Comparison of ENCODE assay signal across 23 cellular contexts in the genomic region with DNA sequence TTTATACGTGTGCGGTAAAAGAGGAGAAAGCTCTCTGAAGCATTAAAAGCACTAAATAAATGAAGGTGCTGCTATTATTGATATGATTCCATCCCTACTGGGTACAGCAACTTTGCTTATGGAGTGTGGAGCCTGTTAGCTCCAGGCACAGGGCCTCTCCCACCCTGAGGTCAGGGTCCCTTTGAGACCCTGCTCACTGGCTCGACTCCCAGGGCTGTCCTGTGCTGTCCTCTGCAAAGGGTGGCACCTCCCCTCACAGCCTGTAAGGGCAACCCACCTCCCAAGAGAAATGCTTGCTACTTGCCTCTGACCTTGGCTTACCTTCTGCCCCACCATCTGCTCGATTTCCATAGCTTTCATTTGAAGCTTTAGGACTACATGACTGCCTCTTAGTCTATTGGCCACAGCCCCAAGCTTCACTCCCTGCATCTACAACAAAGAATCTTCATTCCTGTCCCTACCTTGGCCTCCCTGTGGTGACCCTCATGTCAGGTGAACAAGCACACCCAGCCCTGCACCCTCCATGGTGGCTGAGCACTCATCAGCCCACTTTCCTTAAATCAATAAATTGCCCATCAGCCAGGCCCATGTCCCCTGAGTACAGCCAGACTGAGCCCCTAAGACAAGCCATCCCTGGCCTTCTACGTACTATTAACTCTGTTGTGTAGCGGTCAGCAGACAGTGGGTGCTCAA.
DNase-seq lines count a peak whose midpoint lies in the region; ATAC-seq, FAIRE-seq and TF ChIP-seq lines count a peak whose summit lies in the region.
"Had no signal": no experiment of that assay in that cellular context is flagged by ENCODE, and none has a peak within 500 bp of the region (broad histone marks: within the 10 kb centered on the region; RNA-seq: fewer than 3 reads in every experiment).

No MANE protein-coding gene starts in this region.

- H3K4me2 ChIP-seq in K562 (ENCODE audit: insufficient read depth, low read length): no peak overlapping the region
- H3K4me2 ChIP-seq: KMS-11 had no signal

- no peaks in the 10 kb centered on the region for H4K20me1 ChIP-seq in K562 (replicated peaks; ENCODE audit: control insufficient read depth, insufficient read depth, low read length)

- H3K4me3 ChIP-seq in K562 (no peak overlapping the region), lower leg skin (ENCODE audit: low read depth, poor library complexity, severe bottlenecking) (no peak overlapping the region)
- H3K4me3 ChIP-seq: HAP-1 had no signal

- intact Hi-C loops in K562 (cut with micrococcal nuclease) (loop anchor here (2.0 kb wide), 1 partner anchor 71 kb away; no protein-coding TSS in a partner anchor), CD14-positive monocyte (cut with micrococcal nuclease) (no loop called here), lower leg skin (cut with DNase I; ENCODE audit: low total_unique reads) (no loop called here)

- H3K36me3 Mint-ChIP-seq in activated naive CD4-positive, alpha-beta T cell treated with anti-CD3 and anti-CD28 coated beads, Interleukin-2, amount 50 U/mL, for 24 hours: peaks cover 3% of the 10 kb centered on the region
- H3K36me3 Mint-ChIP-seq in activated naive CD4-positive, alpha-beta T cell treated with anti-CD3 and anti-CD28 coated beads, Interleukin-2, amount 10 ng/mL, durations not matched to agents 7 days and 5 days: no peaks in the 10 kb centered on the region
- no peaks in the 10 kb centered on the region for H3K36me3 Mint-ChIP-seq in stimulated activated naive B cell treated with anti-CD40 and anti-IgM and Interleukin-4, amounts not matched to agents 10 μg/mL and 1 μg/mL and 100 μg/mL, for 72 hours
- H3K36me3 Mint-ChIP-seq in effector memory CD8-positive, alpha-beta T cell (ENCODE audit: insufficient read depth): no peaks in the 10 kb centered on the region
- no peaks in the 10 kb centered on the region for H3K36me3 Mint-ChIP-seq in CD14-positive monocyte
- H3K36me3 Mint-ChIP-seq: T-cell had no signal

- WGBS in K562 (ENCODE audit: insufficient coverage, low coverage, missing lambda C conversion rate): 45% methylated on average over 6 of the region's 6 CpGs
- 81 to 86% methylated on average over 6 of the region's 6 CpGs for WGBS in lower leg skin, 2 donors

- CTCF ChIA-PET in activated naive CD4-positive, alpha-beta T cell treated with anti-CD3 and anti-CD28 coated beads, Interleukin-2, amount 10 ng/mL, durations not matched to agents 7 days and 5 days (lab: Charles Lee): interaction anchor here (1.3 to 1.4 kb wide), 2 partner anchors 144 kb away, joined by 4 to 5 read pairs; no protein-coding TSS in a partner anchor
- CTCF ChIA-PET in K562 (lab: Yijun Ruan, JAX; ENCODE audit: low intra/inter-chr PET ratio): no interaction called here

- H3K4me3 Mint-ChIP-seq in activated naive CD4-positive, alpha-beta T cell treated with anti-CD3 and anti-CD28 coated beads, Interleukin-2, amount 50 U/mL, for 24 hours: no peak overlapping the region
- H3K4me3 Mint-ChIP-seq in activated naive CD4-positive, alpha-beta T cell treated with anti-CD3 and anti-CD28 coated beads, Interleukin-2, amount 10 ng/mL, durations not matched to agents 7 days and 5 days: no peak overlapping the region
- H3K4me3 Mint-ChIP-seq in stimulated activated naive B cell treated with anti-CD40 and anti-IgM and Interleukin-4, amounts not matched to agents 10 μg/mL and 1 μg/mL and 100 μg/mL, for 72 hours: no peak overlapping the region
- H3K4me3 Mint-ChIP-seq in effector memory CD8-positive, alpha-beta T cell: no peak overlapping the region
- H3K4me3 Mint-ChIP-seq in CD14-positive monocyte: no peak overlapping the region
- H3K4me3 Mint-ChIP-seq: T-cell had no signal

- in situ Hi-C loops in K562 (cut with MboI): no loop called here

- ATAC-seq in K562: peak; percentile 36
- no peak for ATAC-seq in stimulated activated naive B cell treated with anti-CD40 and anti-IgM and Interleukin-4, amounts not matched to agents 10 μg/mL and 1 μg/mL and 100 μg/mL, for 72 hours (replicated peaks)
- no peak for ATAC-seq in effector memory CD8-positive, alpha-beta T cell (replicated peaks)
- ATAC-seq: SK-N-SH treated with all-trans-retinoic acid at 6 μM for 48 hours, T-cell had no signal

- no TSS peak for BruUV-seq in K562 (replicated peaks; lab: Mats Ljungman, UMichigan)

- no peaks in the 10 kb centered on the region for H3K79me2 ChIP-seq in K562 (ENCODE audit: control insufficient read depth, insufficient read depth, low read length)

- H2AFZ ChIP-seq in K562 (ENCODE audit: low read depth, low read length): peak overlapping the region; percentile 40; the same call in 1 of the 2 replicates

- TF ChIP-seq EP300 in K562 (IDR thresholded peaks at IDR 0.05; ENCODE audit: low read length): no peak

- no peaks in the 10 kb centered on the region for H3K9me1 ChIP-seq in K562 (ENCODE audit: control insufficient read depth, insufficient read depth, low read length)

- H3K27me3 ChIP-seq in K562 (ENCODE audit: control insufficient read depth in 2 of 2, insufficient read depth in 2 of 2, low read length in 2 of 2): no peaks in the 10 kb centered on the region

- H3K4me1 ChIP-seq in K562 (replicated peaks in 1 of 2; ENCODE audit: control insufficient read depth in 2 of 2, insufficient read depth in 2 of 2, low read length in 2 of 2): peaks cover 0 to 20% of the 10 kb centered on the region in 2 experiments; a peak in 3 of 5 replicates
- H3K4me1 ChIP-seq: HAP-1 had no signal

- TF ChIP-seq POLR2A in K562 (conservative IDR thresholded peaks at IDR 0.05): no peak
- no peak for TF ChIP-seq POLR2A in lower leg skin (IDR thresholded peaks at IDR 0.05)

- DNase-seq in activated naive CD4-positive, alpha-beta T cell treated with anti-CD3 and anti-CD28 coated beads, Interleukin-2, amount 10 ng/mL, durations not matched to agents 7 days and 5 days: no peak
- DNase-seq in NCI-H524 treated with DMSO at 0.1 percent for 48 hours (lab: John Stamatoyannopoulos, UW): peak; percentile 18
- DNase-seq in K562 (ENCODE audit: extremely low read depth in 1 of 4, low spot score in 3 of 4): no peak
- no peak for DNase-seq in stimulated activated naive B cell treated with anti-CD40 and anti-IgM and Interleukin-4, amounts not matched to agents 10 μg/mL and 1 μg/mL and 100 μg/mL, for 72 hours
- no peak for DNase-seq in effector memory CD8-positive, alpha-beta T cell
- DNase-seq in CD14-positive monocyte (ENCODE audit: low spot score): no peak
- no peak for DNase-seq in lower leg skin (ENCODE audit: low spot score in 2 of 2)
- DNase-seq: 8988T, DMS79, NCI-H1092 treated with DMSO at 0.1 percent for 48 hours, NCI-H1436 treated with DMSO at 0.1 percent for 48 hours, NCI-H2029 treated with DMSO at 0.1 percent for 48 hours, NCI-H526 treated with DMSO at 0.1 percent for 48 hours, SHP77 treated with DMSO at 0.1 percent for 48 hours, T-cell had no signal

- FAIRE-seq in K562 (lab: Jason Lieb, UNC): no peak
- FAIRE-seq: D721Med, GM19239 had no signal

- H3K27ac ChIP-seq in K562 (ENCODE audit: extremely low read depth, low read depth, low read length): no peak overlapping the region; the same call in 2 of the 3 replicates
- H3K27ac ChIP-seq: C4-2B, KMS-11, RWPE1 had no signal

- no peaks in the 10 kb centered on the region for H3K9me3 ChIP-seq in K562 (replicated peaks; ENCODE audit: control insufficient read depth, insufficient read depth, low read depth, low read length)
- H3K9me3 ChIP-seq: HAP-1 had no signal

- peak overlapping the region; percentile 8 for H3K27ac Mint-ChIP-seq in activated naive CD4-positive, alpha-beta T cell treated with anti-CD3 and anti-CD28 coated beads, Interleukin-2, amount 50 U/mL, for 24 hours
- H3K27ac Mint-ChIP-seq in activated naive CD4-positive, alpha-beta T cell treated with anti-CD3 and anti-CD28 coated beads, Interleukin-2, amount 10 ng/mL, durations not matched to agents 7 days and 5 days: no peak overlapping the region
- H3K27ac Mint-ChIP-seq in stimulated activated naive B cell treated with anti-CD40 and anti-IgM and Interleukin-4, amounts not matched to agents 10 μg/mL and 1 μg/mL and 100 μg/mL, for 72 hours: peak overlapping the region; percentile 22
- H3K27ac Mint-ChIP-seq in effector memory CD8-positive, alpha-beta T cell: no peak overlapping the region
- no peak overlapping the region for H3K27ac Mint-ChIP-seq in CD14-positive monocyte

- no peak overlapping the region for H3K9ac ChIP-seq in K562 (ENCODE audit: insufficient read depth in 1 of 2, low read depth in 2 of 2, low read length in 2 of 2)
- H3K9ac ChIP-seq: KMS-11 had no signal

- H3K4me1 Mint-ChIP-seq in activated naive CD4-positive, alpha-beta T cell treated with anti-CD3 and anti-CD28 coated beads, Interleukin-2, amount 50 U/mL, for 24 hours: peaks cover 18% of the 10 kb centered on the region
- no peaks in the 10 kb centered on the region for H3K4me1 Mint-ChIP-seq in activated naive CD4-positive, alpha-beta T cell treated with anti-CD3 and anti-CD28 coated beads, Interleukin-2, amount 10 ng/mL, durations not matched to agents 7 days and 5 days
- H3K4me1 Mint-ChIP-seq in stimulated activated naive B cell treated with anti-CD40 and anti-IgM and Interleukin-4, amounts not matched to agents 10 μg/mL and 1 μg/mL and 100 μg/mL, for 72 hours: peaks cover 0 to 2% of the 10 kb centered on the region in 2 donors
- H3K4me1 Mint-ChIP-seq in effector memory CD8-positive, alpha-beta T cell (ENCODE audit: low read depth in 2 of 2): no peaks in the 10 kb centered on the region
- H3K4me1 Mint-ChIP-seq in CD14-positive monocyte: no peaks in the 10 kb centered on the region

- POLR2A ChIA-PET in K562 (lab: Yijun Ruan, JAX): no interaction called here

- no peaks in the 10 kb centered on the region for H3K27me3 Mint-ChIP-seq in activated naive CD4-positive, alpha-beta T cell treated with anti-CD3 and anti-CD28 coated beads, Interleukin-2, amount 50 U/mL, for 24 hours
- no peaks in the 10 kb centered on the region for H3K27me3 Mint-ChIP-seq in activated naive CD4-positive, alpha-beta T cell treated with anti-CD3 and anti-CD28 coated beads, Interleukin-2, amount 10 ng/mL, durations not matched to agents 7 days and 5 days
- peaks cover 14 to 18% of the 10 kb centered on the region in 2 donors for H3K27me3 Mint-ChIP-seq in stimulated activated naive B cell treated with anti-CD40 and anti-IgM and Interleukin-4, amounts not matched to agents 10 μg/mL and 1 μg/mL and 100 μg/mL, for 72 hours
- H3K27me3 Mint-ChIP-seq in effector memory CD8-positive, alpha-beta T cell: peaks cover 13 to 19% of the 10 kb centered on the region in 2 donors
- peaks cover 0 to 3% (median 0%) of the 10 kb centered on the region in 3 donors for H3K27me3 Mint-ChIP-seq in CD14-positive monocyte (ENCODE audit: low read depth in 3 of 3)

- no peak for TF ChIP-seq RAD21 in K562 (CRISPR knock-in tag; conservative IDR thresholded peaks at IDR 0.05 in 1 of 2, IDR thresholded peaks at IDR 0.05 in 1 of 2)

- H3K9me3 Mint-ChIP-seq in activated naive CD4-positive, alpha-beta T cell treated with anti-CD3 and anti-CD28 coated beads, Interleukin-2, amount 50 U/mL, for 24 hours: no peaks in the 10 kb centered on the region
- no peaks in the 10 kb centered on the region for H3K9me3 Mint-ChIP-seq in activated naive CD4-positive, alpha-beta T cell treated with anti-CD3 and anti-CD28 coated beads, Interleukin-2, amount 10 ng/mL, durations not matched to agents 7 days and 5 days
- no peaks in the 10 kb centered on the region for H3K9me3 Mint-ChIP-seq in stimulated activated naive B cell treated with anti-CD40 and anti-IgM and Interleukin-4, amounts not matched to agents 10 μg/mL and 1 μg/mL and 100 μg/mL, for 72 hours
- H3K9me3 Mint-ChIP-seq in effector memory CD8-positive, alpha-beta T cell: peaks cover 0 to 1% of the 10 kb centered on the region in 2 donors
- peaks cover 0 to 3% (median 0%) of the 10 kb centered on the region in 7 donors for H3K9me3 Mint-ChIP-seq in CD14-positive monocyte
- H3K9me3 Mint-ChIP-seq: T-cell had no signal

- H3K36me3 ChIP-seq in K562 (ENCODE audit: control insufficient read depth, insufficient read depth, low read length): no peaks in the 10 kb centered on the region
- H3K36me3 ChIP-seq: HAP-1 had no signal

- no peak for TF ChIP-seq CTCF in K562 (IDR thresholded peaks at IDR 0.05 in 2 of 3, conservative IDR thresholded peaks at IDR 0.05 in 1 of 3; ENCODE audit: insufficient read depth in 2 of 3, low read depth in 1 of 3, low read length in 3 of 3)
- no peak for TF ChIP-seq CTCF in CD14-positive monocyte (IDR thresholded peaks at IDR 0.05)
- TF ChIP-seq CTCF in lower leg skin (IDR thresholded peaks at IDR 0.05): no peak

Comparison
In these comparisons a context has a peak if more than half of its experiments do, and no peak if none do; other contexts are left out.
1. H3K27ac Mint-ChIP-seq: peak in activated naive CD4-positive, alpha-beta T cell treated with anti-CD3 and anti-CD28 coated beads, Interleukin-2, amount 50 U/mL, for 24 hours (single experiment) and stimulated activated naive B cell treated with anti-CD40 and anti-IgM and Interleukin-4, amounts not matched to agents 10 μg/mL and 1 μg/mL and 100 μg/mL, for 72 hours (single experiment); none in activated naive CD4-positive, alpha-beta T cell treated with anti-CD3 and anti-CD28 coated beads, Interleukin-2, amount 10 ng/mL, durations not matched to agents 7 days and 5 days (single experiment), effector memory CD8-positive, alpha-beta T cell (0 of 2) and CD14-positive monocyte (0 of 7).